1 cellular context compared by ENCODE assay signal in the genomic region with DNA sequence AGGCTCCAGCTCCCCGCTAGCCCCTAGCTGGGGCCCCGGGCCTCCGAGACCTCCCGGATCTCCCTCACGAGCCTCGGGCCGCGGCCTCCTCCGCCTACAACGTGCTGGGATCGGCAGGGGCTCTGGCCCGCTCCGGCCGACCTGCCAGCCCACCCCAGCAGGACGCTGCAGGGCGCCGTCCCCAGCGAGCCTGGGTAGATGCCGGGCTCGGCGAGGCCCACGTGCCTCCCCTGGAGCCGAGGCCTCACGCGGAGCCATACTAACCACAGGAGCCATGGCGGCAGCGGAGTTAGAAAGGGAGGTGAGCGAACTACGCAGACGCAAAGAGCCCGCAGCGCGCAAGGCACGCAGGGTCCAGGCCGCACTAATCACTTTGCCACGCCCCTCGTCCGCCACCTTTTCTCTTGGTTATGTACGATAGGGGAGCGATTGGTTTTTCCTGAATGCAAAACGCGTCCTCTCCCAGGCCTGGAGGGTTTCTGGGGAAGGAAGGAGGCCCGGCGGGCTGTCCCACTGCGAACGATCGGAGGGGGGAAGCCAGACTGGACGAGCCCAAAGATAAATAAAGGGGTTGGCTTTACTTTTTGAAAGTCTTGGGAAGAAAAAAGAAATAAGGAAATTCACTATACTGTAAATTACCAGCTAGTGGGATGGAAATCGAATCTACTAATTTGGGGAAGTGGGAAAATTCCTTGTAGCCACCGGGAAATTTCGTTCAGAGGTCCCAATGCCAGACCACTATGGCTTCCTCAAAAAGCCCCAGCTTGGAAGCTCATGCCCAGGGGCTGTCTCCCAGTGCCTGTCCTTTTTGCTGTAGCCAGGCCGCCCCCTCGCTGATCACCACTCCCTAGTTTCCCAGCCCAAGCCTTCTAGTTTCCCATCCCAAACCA.
TF ChIP-seq lines count a peak whose summit lies in the region.

Gene RPL22 (minus strand): TSS at position 298 of the 890 bp plus-strand sequence. CDS start 22 bp downstream, at position 276.

TF ChIP-seq in HepG2, 621 proteins besides CTCF, POLR2A, EP300 and RAD21 (continued from another document and continues in another):
- TF ChIP-seq EZH2 (conservative IDR thresholded peaks at IDR 0.05; ENCODE audit: low read depth, low read length) (no peak), ATF6 (CRISPR knock-in tag; conservative IDR thresholded peaks at IDR 0.05) (no peak), ZC3H13 (CRISPR knock-in tag; IDR thresholded peaks at IDR 0.05) (peak; percentile 74; the same call in 1 of the 2 replicates), ZNF850 (CRISPR knock-in tag; conservative IDR thresholded peaks at IDR 0.05) (no peak), ONECUT2 (CRISPR knock-in tag; IDR thresholded peaks at IDR 0.05) (peak; percentile 43; the same call in 1 of the 2 replicates), KLF16 (CRISPR knock-in tag; IDR thresholded peaks at IDR 0.05) (peak; percentile 21 to 81; a peak in 2 of 4 replicates), ZNF749 (CRISPR knock-in tag; IDR thresholded peaks at IDR 0.05; ENCODE audit: borderline replicate concordance) (peak; percentile 84; the same call in 1 of the 2 replicates), CREM (IDR thresholded peaks at IDR 0.05) (peak; percentile 85), CREM (CRISPR knock-in tag; IDR thresholded peaks at IDR 0.05) (no peak), ZNF256 (CRISPR knock-in tag; conservative IDR thresholded peaks at IDR 0.05) (peak; percentile 84; the same call in 1 of the 2 replicates), ZC3H4 (CRISPR knock-in tag; IDR thresholded peaks at IDR 0.05; ENCODE audit: borderline replicate concordance) (peak; percentile 78; the same call in 1 of the 2 replicates), HOXA3 (CRISPR knock-in tag; IDR thresholded peaks at IDR 0.05) (peak; percentile 95), FUBP1 (CRISPR knock-in tag; IDR thresholded peaks at IDR 0.05; ENCODE audit: borderline replicate concordance) (no peak), ARNTL (CRISPR knock-in tag; IDR thresholded peaks at IDR 0.05) (peak; percentile 66; the same call in 1 of the 2 replicates), ZNF782 (CRISPR knock-in tag; IDR thresholded peaks at IDR 0.05; ENCODE audit: borderline replicate concordance) (peak; percentile 74), POLR2G (IDR thresholded peaks at IDR 0.05; ENCODE audit: low read depth, low read length) (peak; percentile 93), GPN1 (CRISPR knock-in tag; IDR thresholded peaks at IDR 0.05; ENCODE audit: borderline replicate concordance) (peak; percentile 65; the same call in 1 of the 2 replicates), ZBTB21 (CRISPR knock-in tag; IDR thresholded peaks at IDR 0.05) (peak; percentile 47; the same call in 1 of the 2 replicates), ELF3 (CRISPR knock-in tag; IDR thresholded peaks at IDR 0.05) (peak; percentile 52), MNT (IDR thresholded peaks at IDR 0.05) (peak; percentile 63), KDM1A (CRISPR knock-in tag; IDR thresholded peaks at IDR 0.05) (no peak), GATA4 (IDR thresholded peaks at IDR 0.05; ENCODE audit: borderline replicate concordance, low read depth) (no peak; the same call in 1 of the 2 replicates), RFX5 (IDR thresholded peaks at IDR 0.05; ENCODE audit: low read depth, low read length) (no peak), ZFP36L2 (CRISPR knock-in tag; IDR thresholded peaks at IDR 0.05) (no peak), GTF2F1 (IDR thresholded peaks at IDR 0.05; ENCODE audit: low read length) (peak; percentile 67; the same call in 1 of the 2 replicates), BHLHE40 (IDR thresholded peaks at IDR 0.05; ENCODE audit: low read length) (peak; percentile 90), ZNF235 (CRISPR knock-in tag; IDR thresholded peaks at IDR 0.05; ENCODE audit: borderline replicate concordance) (no peak), AGO1 (IDR thresholded peaks at IDR 0.05; ENCODE audit: low read depth, low read length, poor library complexity, severe bottlenecking) (peak; percentile 71), RARA (CRISPR knock-in tag; IDR thresholded peaks at IDR 0.05) (peak; percentile 53; the same call in 1 of the 2 replicates), DNMT3B (CRISPR knock-in tag; conservative IDR thresholded peaks at IDR 0.05) (peak; percentile 54; the same call in 1 of the 2 replicates), ZNF713 (CRISPR knock-in tag; IDR thresholded peaks at IDR 0.05) (peak; percentile 66; the same call in 1 of the 2 replicates), ZNF550 (CRISPR knock-in tag; IDR thresholded peaks at IDR 0.05; ENCODE audit: borderline replicate concordance) (no peak), THAP7 (CRISPR knock-in tag; IDR thresholded peaks at IDR 0.05) (peak; percentile 71; the same call in 1 of the 2 replicates), ZNF775 (CRISPR knock-in tag; IDR thresholded peaks at IDR 0.05; ENCODE audit: borderline replicate concordance) (0 out of 2 replicates have a peak, but pooled peaks have one; percentile 54), WIZ (CRISPR knock-in tag; IDR thresholded peaks at IDR 0.05) (no peak), HNF4G (IDR thresholded peaks at IDR 0.05; ENCODE audit: borderline replicate concordance, low read depth, low read length) (no peak), HNF4G (CRISPR knock-in tag; IDR thresholded peaks at IDR 0.05; ENCODE audit: borderline replicate concordance, low read depth) (no peak; the same call in 1 of the 2 replicates), ZNF761 (CRISPR knock-in tag; conservative IDR thresholded peaks at IDR 0.05) (peak; percentile 86), KMT2A (CRISPR knock-in tag; IDR thresholded peaks at IDR 0.05) (peak; percentile 93), ETV5 (CRISPR knock-in tag; IDR thresholded peaks at IDR 0.05; ENCODE audit: borderline replicate concordance) (peak; percentile 47; the same call in 1 of the 2 replicates)
- TF ChIP-seq, protein P1, sequence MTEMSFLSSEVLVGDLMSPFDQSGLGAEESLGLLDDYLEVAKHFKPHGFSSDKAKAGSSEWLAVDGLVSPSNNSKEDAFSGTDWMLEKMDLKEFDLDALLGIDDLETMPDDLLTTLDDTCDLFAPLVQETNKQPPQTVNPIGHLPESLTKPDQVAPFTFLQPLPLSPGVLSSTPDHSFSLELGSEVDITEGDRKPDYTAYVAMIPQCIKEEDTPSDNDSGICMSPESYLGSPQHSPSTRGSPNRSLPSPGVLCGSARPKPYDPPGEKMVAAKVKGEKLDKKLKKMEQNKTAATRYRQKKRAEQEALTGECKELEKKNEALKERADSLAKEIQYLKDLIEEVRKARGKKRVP (CRISPR knock-in tag; IDR thresholded peaks at IDR 0.05) = peak in 1 of 2 experiments; percentile 55; a peak in 1 of 4 replicates
- TF ChIP-seq, protein P2, sequence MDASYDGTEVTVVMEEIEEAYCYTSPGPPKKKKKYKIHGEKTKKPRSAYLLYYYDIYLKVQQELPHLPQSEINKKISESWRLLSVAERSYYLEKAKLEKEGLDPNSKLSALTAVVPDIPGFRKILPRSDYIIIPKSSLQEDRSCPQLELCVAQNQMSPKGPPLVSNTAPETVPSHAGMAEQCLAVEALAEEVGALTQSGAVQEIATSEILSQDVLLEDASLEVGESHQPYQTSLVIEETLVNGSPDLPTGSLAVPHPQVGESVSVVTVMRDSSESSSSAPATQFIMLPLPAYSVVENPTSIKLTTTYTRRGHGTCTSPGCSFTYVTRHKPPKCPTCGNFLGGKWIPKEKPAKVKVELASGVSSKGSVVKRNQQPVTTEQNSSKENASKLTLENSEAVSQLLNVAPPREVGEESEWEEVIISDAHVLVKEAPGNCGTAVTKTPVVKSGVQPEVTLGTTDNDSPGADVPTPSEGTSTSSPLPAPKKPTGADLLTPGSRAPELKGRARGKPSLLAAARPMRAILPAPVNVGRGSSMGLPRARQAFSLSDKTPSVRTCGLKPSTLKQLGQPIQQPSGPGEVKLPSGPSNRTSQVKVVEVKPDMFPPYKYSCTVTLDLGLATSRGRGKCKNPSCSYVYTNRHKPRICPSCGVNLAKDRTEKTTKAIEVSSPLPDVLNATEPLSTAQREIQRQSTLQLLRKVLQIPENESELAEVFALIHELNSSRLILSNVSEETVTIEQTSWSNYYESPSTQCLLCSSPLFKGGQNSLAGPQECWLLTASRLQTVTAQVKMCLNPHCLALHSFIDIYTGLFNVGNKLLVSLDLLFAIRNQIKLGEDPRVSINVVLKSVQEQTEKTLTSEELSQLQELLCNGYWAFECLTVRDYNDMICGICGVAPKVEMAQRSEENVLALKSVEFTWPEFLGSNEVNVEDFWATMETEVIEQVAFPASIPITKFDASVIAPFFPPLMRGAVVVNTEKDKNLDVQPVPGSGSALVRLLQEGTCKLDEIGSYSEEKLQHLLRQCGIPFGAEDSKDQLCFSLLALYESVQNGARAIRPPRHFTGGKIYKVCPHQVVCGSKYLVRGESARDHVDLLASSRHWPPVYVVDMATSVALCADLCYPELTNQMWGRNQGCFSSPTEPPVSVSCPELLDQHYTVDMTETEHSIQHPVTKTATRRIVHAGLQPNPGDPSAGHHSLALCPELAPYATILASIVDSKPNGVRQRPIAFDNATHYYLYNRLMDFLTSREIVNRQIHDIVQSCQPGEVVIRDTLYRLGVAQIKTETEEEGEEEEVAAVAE (CRISPR knock-in tag; IDR thresholded peaks at IDR 0.05; ENCODE audit: borderline replicate concordance) = peak; percentile 91
- TF ChIP-seq, protein P3, sequence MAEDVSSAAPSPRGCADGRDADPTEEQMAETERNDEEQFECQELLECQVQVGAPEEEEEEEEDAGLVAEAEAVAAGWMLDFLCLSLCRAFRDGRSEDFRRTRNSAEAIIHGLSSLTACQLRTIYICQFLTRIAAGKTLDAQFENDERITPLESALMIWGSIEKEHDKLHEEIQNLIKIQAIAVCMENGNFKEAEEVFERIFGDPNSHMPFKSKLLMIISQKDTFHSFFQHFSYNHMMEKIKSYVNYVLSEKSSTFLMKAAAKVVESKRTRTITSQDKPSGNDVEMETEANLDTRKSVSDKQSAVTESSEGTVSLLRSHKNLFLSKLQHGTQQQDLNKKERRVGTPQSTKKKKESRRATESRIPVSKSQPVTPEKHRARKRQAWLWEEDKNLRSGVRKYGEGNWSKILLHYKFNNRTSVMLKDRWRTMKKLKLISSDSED (CRISPR knock-in tag; IDR thresholded peaks at IDR 0.05) = 0 out of 2 replicates have a peak, but pooled peaks have one; percentile 61
- TF ChIP-seq, protein P4, sequence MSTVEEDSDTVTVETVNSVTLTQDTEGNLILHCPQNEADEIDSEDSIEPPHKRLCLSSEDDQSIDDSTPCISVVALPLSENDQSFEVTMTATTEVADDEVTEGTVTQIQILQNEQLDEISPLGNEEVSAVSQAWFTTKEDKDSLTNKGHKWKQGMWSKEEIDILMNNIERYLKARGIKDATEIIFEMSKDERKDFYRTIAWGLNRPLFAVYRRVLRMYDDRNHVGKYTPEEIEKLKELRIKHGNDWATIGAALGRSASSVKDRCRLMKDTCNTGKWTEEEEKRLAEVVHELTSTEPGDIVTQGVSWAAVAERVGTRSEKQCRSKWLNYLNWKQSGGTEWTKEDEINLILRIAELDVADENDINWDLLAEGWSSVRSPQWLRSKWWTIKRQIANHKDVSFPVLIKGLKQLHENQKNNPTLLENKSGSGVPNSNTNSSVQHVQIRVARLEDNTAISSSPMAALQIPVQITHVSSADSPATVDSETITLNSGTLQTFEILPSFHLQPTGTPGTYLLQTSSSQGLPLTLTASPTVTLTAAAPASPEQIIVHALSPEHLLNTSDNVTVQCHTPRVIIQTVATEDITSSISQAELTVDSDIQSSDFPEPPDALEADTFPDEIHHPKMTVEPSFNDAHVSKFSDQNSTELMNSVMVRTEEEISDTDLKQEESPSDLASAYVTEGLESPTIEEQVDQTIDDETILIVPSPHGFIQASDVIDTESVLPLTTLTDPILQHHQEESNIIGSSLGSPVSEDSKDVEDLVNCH (CRISPR knock-in tag; IDR thresholded peaks at IDR 0.05) = no peak
